In genomic region chr16:84732674-84733352, GRCh38 we compare ENCODE assay signal across 2 cellular contexts.
TF ChIP-seq lines count a peak whose summit lies in the region.

No MANE protein-coding gene starts in this region.

TF ChIP-seq in IMR-90, 13 proteins besides CTCF, POLR2A, EP300 and RAD21:
- TF ChIP-seq USF2 (IDR thresholded peaks at IDR 0.05; ENCODE audit: low read depth, low read length) (no peak), CHD1 (IDR thresholded peaks at IDR 0.05; ENCODE audit: low read depth, low read length) (no peak), NFE2L2 (IDR thresholded peaks at IDR 0.05; ENCODE audit: low read depth, low read length) (peak; percentile 86), CEBPB (IDR thresholded peaks at IDR 0.05; ENCODE audit: low read depth, low read length) (no peak), MAFK (IDR thresholded peaks at IDR 0.05; ENCODE audit: low read depth, low read length) (peak; percentile 51)

TF ChIP-seq in K562, 482 proteins besides CTCF, POLR2A, EP300 and RAD21 (continues in another document):
- peak; percentile 97 for TF ChIP-seq ARID1B (IDR thresholded peaks at IDR 0.05)
- peak in 1 of 2 experiments; percentile 39; a peak in 3 of 4 replicates for TF ChIP-seq TRIM24 (IDR thresholded peaks at IDR 0.05)
- no peak for TF ChIP-seq KAT2B (IDR thresholded peaks at IDR 0.05; ENCODE audit: low read depth, low read length)
- TF ChIP-seq KLF6 (CRISPR knock-in tag; IDR thresholded peaks at IDR 0.05; ENCODE audit: borderline replicate concordance) = peak; percentile 19; the same call in 1 of the 2 replicates
- TF ChIP-seq ZNF766 (CRISPR knock-in tag; conservative IDR thresholded peaks at IDR 0.05) = no peak
- no peak for TF ChIP-seq RREB1 (CRISPR knock-in tag; IDR thresholded peaks at IDR 0.05)
- TF ChIP-seq HMBOX1 (IDR thresholded peaks at IDR 0.05) = no peak
- peak; percentile 46 for TF ChIP-seq NFIC (IDR thresholded peaks at IDR 0.05)
- TF ChIP-seq ZNF644 (tag; IDR thresholded peaks at IDR 0.05; ENCODE audit: low read depth) = no peak; the same call in none of the 2 replicates
- no peak for TF ChIP-seq JUN (IDR thresholded peaks at IDR 0.05; ENCODE audit: borderline replicate concordance, low read depth, low read length)
- TF ChIP-seq JUN (CRISPR knock-in tag; IDR thresholded peaks at IDR 0.05; ENCODE audit: borderline replicate concordance) = no peak
- TF ChIP-seq SFPQ (IDR thresholded peaks at IDR 0.05; ENCODE audit: low read depth, low read length) = no peak
- peak; percentile 42; the same call in 1 of the 2 replicates for TF ChIP-seq CXXC5 (CRISPR knock-in tag; IDR thresholded peaks at IDR 0.05)
- no peak for TF ChIP-seq HMG20A (CRISPR knock-in tag; conservative IDR thresholded peaks at IDR 0.05)
- peak; percentile 73 for TF ChIP-seq HDAC3 (IDR thresholded peaks at IDR 0.05; ENCODE audit: borderline replicate concordance, partially characterized antibody)
- peak; percentile 56 to 92 for TF ChIP-seq HDAC1 (IDR thresholded peaks at IDR 0.05)
- TF ChIP-seq KAT7 (CRISPR knock-in tag; IDR thresholded peaks at IDR 0.05; ENCODE audit: borderline replicate concordance) = peak; percentile 54; the same call in 1 of the 2 replicates
- no peak for TF ChIP-seq NR2F6 (CRISPR knock-in tag; IDR thresholded peaks at IDR 0.05)
- no peak; the same call in 1 of the 2 replicates for TF ChIP-seq TOE1 (IDR thresholded peaks at IDR 0.05; ENCODE audit: borderline replicate concordance)
- no peak for TF ChIP-seq TOE1 (CRISPR knock-in tag; IDR thresholded peaks at IDR 0.05; ENCODE audit: borderline replicate concordance, low read depth)
- no peak for TF ChIP-seq FOXP1 (CRISPR knock-in tag; IDR thresholded peaks at IDR 0.05)
- TF ChIP-seq PKNOX1 (IDR thresholded peaks at IDR 0.05) = peak; percentile 47
- no peak for TF ChIP-seq PRPF4 (IDR thresholded peaks at IDR 0.05; ENCODE audit: insufficient read depth, low read depth, low read length, poor library complexity, severe bottlenecking)
- TF ChIP-seq ZNF696 (CRISPR knock-in tag; conservative IDR thresholded peaks at IDR 0.05) = no peak
- no peak for TF ChIP-seq ZHX1 (conservative IDR thresholded peaks at IDR 0.05; ENCODE audit: low read length)
- peak; percentile 79 for TF ChIP-seq NBN (IDR thresholded peaks at IDR 0.05; ENCODE audit: low read depth)
- TF ChIP-seq FUS (optimal IDR thresholded peaks at IDR 0.05; ENCODE audit: low read depth, low read length) = no peak
- TF ChIP-seq RB1 (IDR thresholded peaks at IDR 0.05; ENCODE audit: low read depth) = no peak
- no peak for TF ChIP-seq NR2C2 (CRISPR knock-in tag; IDR thresholded peaks at IDR 0.05)
- TF ChIP-seq NR2C2 (tag; IDR thresholded peaks at IDR 0.05) = peak; percentile 55
- no peak for TF ChIP-seq ZNF408 (CRISPR knock-in tag; IDR thresholded peaks at IDR 0.05; ENCODE audit: low read depth)
- TF ChIP-seq BRD4 (IDR thresholded peaks at IDR 0.05) = peak; percentile 67; the same call in 1 of the 2 replicates
- no peak for TF ChIP-seq TAF7 (tag; IDR thresholded peaks at IDR 0.05)
- peak; percentile 83 for TF ChIP-seq SOX6 (IDR thresholded peaks at IDR 0.05)
- no peak for TF ChIP-seq CBFA2T2 (conservative IDR thresholded peaks at IDR 0.05)
- peak; percentile 76 for TF ChIP-seq GABPA (tag; conservative IDR thresholded peaks at IDR 0.05; ENCODE audit: low read depth)
- no peak; a peak in 1 of 4 replicates for TF ChIP-seq FOXK2 (conservative IDR thresholded peaks at IDR 0.05 in 1 of 2, IDR thresholded peaks at IDR 0.05 in 1 of 2; ENCODE audit: low read depth in 2 of 2)
- no peak for TF ChIP-seq CC2D1A (IDR thresholded peaks at IDR 0.05)
- TF ChIP-seq TSHZ1 (CRISPR knock-in tag; IDR thresholded peaks at IDR 0.05) = no peak
- no peak for TF ChIP-seq HNRNPK (IDR thresholded peaks at IDR 0.05; ENCODE audit: low read depth, low read length, poor library complexity, severe bottlenecking)
- TF ChIP-seq ILK (tag; IDR thresholded peaks at IDR 0.05; ENCODE audit: borderline replicate concordance, low read depth) = no peak
- no peak for TF ChIP-seq BRCA1 (IDR thresholded peaks at IDR 0.05)
- TF ChIP-seq BRCA1 (CRISPR knock-in tag; IDR thresholded peaks at IDR 0.05) = no peak
- TF ChIP-seq NCOA1 (IDR thresholded peaks at IDR 0.05; ENCODE audit: low read depth) = peak; percentile 48; the same call in 1 of the 2 replicates
- no peak for TF ChIP-seq CBX2 (IDR thresholded peaks at IDR 0.05; ENCODE audit: insufficient read depth, low read length, poor library complexity, severe bottlenecking)
- TF ChIP-seq BRF1 (IDR thresholded peaks at IDR 0.05; ENCODE audit: borderline replicate concordance, extremely low read depth, insufficient read length) = no peak
- no peak for TF ChIP-seq ELK3 (CRISPR knock-in tag; IDR thresholded peaks at IDR 0.05)
